ENCODE assay signal across 9 cellular contexts in genomic region chr15:74403981-74404563, GRCh38. TPM values are rescaled to one million over a fixed set of nuclear protein-coding genes. Genes with fewer than 3 reads are reported as not detected.
A peak's percentile ranks its signal among the peaks of the same experiment; 100 is the strongest.
DNase-seq lines count a peak whose midpoint lies in the region; ATAC-seq and TF ChIP-seq lines count a peak whose summit lies in the region.
"Had no signal": no experiment of that assay in that cellular context is flagged by ENCODE, and none has a peak within 500 bp of the region (broad histone marks: within the 10 kb centered on the region; RNA-seq: fewer than 3 reads in every experiment).

No MANE protein-coding gene starts in this region.

- CTCF ChIA-PET in Calu3 (lab: Charles Lee): no interaction called here

- peaks cover 88% of the 10 kb centered on the region for H3K4me1 Mint-ChIP-seq in activated naive CD8-positive, alpha-beta T cell treated with anti-CD3 and anti-CD28 coated beads, Interleukin-2, amount 50 U/mL, for 24 hours
- peaks cover 48% of the 10 kb centered on the region for H3K4me1 Mint-ChIP-seq in Calu3 (ENCODE audit: low read depth, unreplicated experiment)

- peak; percentile 25 for ATAC-seq in GM19035 (IDR thresholded peaks at IDR 0.05; ENCODE audit: unreplicated experiment)
- peak; percentile 42 for ATAC-seq in HG03354 (IDR thresholded peaks at IDR 0.05; ENCODE audit: poor library complexity, severe bottlenecking, unreplicated experiment)
- no peak for ATAC-seq in activated naive CD8-positive, alpha-beta T cell treated with anti-CD3 and anti-CD28 coated beads, Interleukin-2, amount 50 U/mL, for 24 hours

- H3K36me3 Mint-ChIP-seq in activated naive CD8-positive, alpha-beta T cell treated with anti-CD3 and anti-CD28 coated beads, Interleukin-2, amount 50 U/mL, for 24 hours (ENCODE audit: low read depth): peaks cover 17% of the 10 kb centered on the region
- H3K36me3 Mint-ChIP-seq in Calu3 (ENCODE audit: insufficient read depth, unreplicated experiment): peaks cover 28% of the 10 kb centered on the region

- H3K27me3 Mint-ChIP-seq in activated naive CD8-positive, alpha-beta T cell treated with anti-CD3 and anti-CD28 coated beads, Interleukin-2, amount 50 U/mL, for 24 hours: no peaks in the 10 kb centered on the region
- no peaks in the 10 kb centered on the region for H3K27me3 Mint-ChIP-seq in Calu3 (ENCODE audit: unreplicated experiment)

- no peaks in the 10 kb centered on the region for H3K9me3 Mint-ChIP-seq in activated naive CD8-positive, alpha-beta T cell treated with anti-CD3 and anti-CD28 coated beads, Interleukin-2, amount 50 U/mL, for 24 hours
- H3K9me3 Mint-ChIP-seq in Calu3 (ENCODE audit: low read depth, unreplicated experiment): no peaks in the 10 kb centered on the region

- no TSS peak for BruUV-seq in Calu3 (replicated peaks; lab: Mats Ljungman, UMichigan)

- intact Hi-C loops in Calu3 (cut with micrococcal nuclease; ENCODE audit: unreplicated experiment): no loop called here

- peak; percentile 42 for DNase-seq in CD1c-positive myeloid dendritic cell (ENCODE audit: extremely low spot score)
- peak; percentile 54 for DNase-seq in activated naive CD8-positive, alpha-beta T cell treated with anti-CD3 and anti-CD28 coated beads, Interleukin-2, amount 50 U/mL, for 24 hours
- no peak for DNase-seq in DMS79 (lab: John Stamatoyannopoulos, UW)
- DNase-seq in DMS 273 (lab: John Stamatoyannopoulos, UW; ENCODE audit: unreplicated experiment): no peak
- DNase-seq in Calu3: no peak
- DNase-seq in activated CD8-positive, alpha-beta memory T cell treated with anti-CD3 and anti-CD28 coated beads, Interleukin-2, amount 50 U/mL, for 48 hours: no peak
- DNase-seq: NCI-H226 had no signal

- peak overlapping the region; percentile 89 for H3K27ac Mint-ChIP-seq in activated naive CD8-positive, alpha-beta T cell treated with anti-CD3 and anti-CD28 coated beads, Interleukin-2, amount 50 U/mL, for 24 hours
- H3K27ac Mint-ChIP-seq in Calu3 (ENCODE audit: unreplicated experiment): no peak overlapping the region

- peak overlapping the region; percentile 42 for H3K4me3 Mint-ChIP-seq in activated naive CD8-positive, alpha-beta T cell treated with anti-CD3 and anti-CD28 coated beads, Interleukin-2, amount 50 U/mL, for 24 hours
- no peak overlapping the region for H3K4me3 Mint-ChIP-seq in Calu3 (ENCODE audit: low read depth, unreplicated experiment)

- no peak for TF ChIP-seq CTCF in Calu3 (IDR thresholded peaks at IDR 0.05; ENCODE audit: unreplicated experiment)

RNA-seq across cellular contexts. Expression of gene SEMA7A, which starts 29.7 kb away (rescaled TPM):
- total RNA-seq in Calu3 (2022): 67.6 and 74.8 TPM in 2 replicates

RNA-seq across cellular contexts. Expression of gene CYP11A1, which starts 36.6 kb away (rescaled TPM):
- total RNA-seq in Calu3 (2022): not detected in 2 replicates

RNA-seq across cellular contexts. Expression of gene UBL7, which starts 56.9 kb away (rescaled TPM):
- 38.5 and 43.8 TPM in 2 replicates for total RNA-seq in Calu3 (2022)

Comparison
In these comparisons a context has a peak if more than half of its experiments do, and no peak if none do; other contexts are left out.
1. DNase-seq: peak in CD1c-positive myeloid dendritic cell (single experiment) and activated naive CD8-positive, alpha-beta T cell treated with anti-CD3 and anti-CD28 coated beads, Interleukin-2, amount 50 U/mL, for 24 hours (single experiment); none in DMS79 (single experiment), DMS 273 (single experiment), Calu3 (single experiment) and activated CD8-positive, alpha-beta memory T cell treated with anti-CD3 and anti-CD28 coated beads, Interleukin-2, amount 50 U/mL, for 48 hours (single experiment).